ENCODE assay signal across 8 cellular contexts in genomic region chr10:103772096-103772845, GRCh38.
DNase-seq lines count a peak whose midpoint lies in the region; ATAC-seq and TF ChIP-seq lines count a peak whose summit lies in the region.

No MANE protein-coding gene starts in this region.

- H3K36me3 ChIP-seq in HCT116 (ENCODE audit: control insufficient read depth in 1 of 2, insufficient read depth in 2 of 2, low read length in 2 of 2) (no peaks in the 10 kb centered on the region), duodenal mucosa (ENCODE audit: control insufficient read depth in 1 of 2, insufficient read depth in 2 of 2, low read length in 2 of 2) (no peaks in the 10 kb centered on the region)

- CTCF ChIA-PET in HCT116 (lab: Charles Lee) = interaction anchor here (1.5 to 2.3 kb wide), 2 partner anchors 19 to 59 kb away, joined by 5 read pairs; no protein-coding TSS in a partner anchor

- peak overlapping the region; percentile 70 for H2AFZ ChIP-seq in HCT116 (ENCODE audit: low read depth, low read length, poor library complexity, severe bottlenecking)

- no peaks in the 10 kb centered on the region for H4K20me1 ChIP-seq in HCT116 (ENCODE audit: insufficient read depth)

- H3K4me1 ChIP-seq in HCT116 (ENCODE audit: control insufficient read depth in 1 of 2, insufficient read depth in 2 of 2, low read length in 2 of 2) (peaks cover 14 to 21% of the 10 kb centered on the region in 2 experiments), duodenal mucosa (ENCODE audit: control insufficient read depth in 1 of 2, insufficient read depth in 2 of 2, low read length in 2 of 2) (peaks cover 6 to 19% of the 10 kb centered on the region in 2 donors)

- DNase-seq in HCT116 (ENCODE audit: low read depth, low spot score) (peak; percentile 62), NCI-H1105 treated with DMSO at 0.1 percent for 48 hours (lab: John Stamatoyannopoulos, UW) (peak; percentile 62), lung microvascular endothelial cell (ENCODE audit: low read depth in 2 of 2) (peak; percentile 66 to 69), SKM-1 (lab: John Stamatoyannopoulos, UW; ENCODE audit: unreplicated experiment) (no peak)
- peak; percentile 89 for DNase-seq in activated CD4-positive, alpha-beta T cell treated with anti-CD3 and anti-CD28 coated beads, Interleukin-2, amount 10 ng/mL, durations not matched to agents 24 days and 14 days
- peak; percentile 13 to 14 for DNase-seq in stimulated activated CD8-positive, alpha-beta memory T cell treated with anti-CD3 and anti-CD28 coated beads, Interleukin-15, amount 100 ng/mL, for 4 hours (ENCODE audit: low read depth in 2 of 2)

- H3K4me1 Mint-ChIP-seq in activated CD4-positive, alpha-beta T cell treated with anti-CD3 and anti-CD28 coated beads, Interleukin-2, amount 10 ng/mL, durations not matched to agents 24 days and 14 days = peaks cover 21% of the 10 kb centered on the region

- TF ChIP-seq RAD21 in HCT116 (IDR thresholded peaks at IDR 0.05; ENCODE audit: low read depth) = no peak

- H3K9me3 ChIP-seq in HCT116 (ENCODE audit: control insufficient read depth in 1 of 2, insufficient read depth in 1 of 2, low read depth in 1 of 2, low read length in 2 of 2) = no peaks in the 10 kb centered on the region
- H3K9me3 ChIP-seq in duodenal mucosa (ENCODE audit: control insufficient read depth in 1 of 2, low read length in 2 of 2) = no peaks in the 10 kb centered on the region

- H3K36me3 Mint-ChIP-seq in activated CD4-positive, alpha-beta T cell treated with anti-CD3 and anti-CD28 coated beads, Interleukin-2, amount 10 ng/mL, durations not matched to agents 24 days and 14 days (ENCODE audit: low read depth) = no peaks in the 10 kb centered on the region

- H3K9me2 ChIP-seq in HCT116 (ENCODE audit: insufficient read depth) = no peaks in the 10 kb centered on the region

- intact Hi-C loops in HCT116 (cut with micrococcal nuclease) = no loop called here
- intact Hi-C loops in activated CD4-positive, alpha-beta T cell treated with anti-CD3 and anti-CD28 coated beads, Interleukin-2, amount 10 ng/mL, durations not matched to agents 24 days and 14 days (cut with micrococcal nuclease) = loop anchor here (2.0 to 5.0 kb wide), 2 partner anchors 13 to 60 kb away; no protein-coding TSS in a partner anchor

- H3K9ac ChIP-seq in HCT116 (ENCODE audit: low read length) = peak overlapping the region; percentile 60
- peak overlapping the region; percentile 58 to 69 for H3K9ac ChIP-seq in duodenal mucosa (ENCODE audit: low read depth in 1 of 2, low read length in 2 of 2)

- peak; percentile 36 for TF ChIP-seq POLR2A in GM10847 (IDR thresholded peaks at IDR 0.05; ENCODE audit: extremely low read depth, insufficient read length)
- TF ChIP-seq POLR2A in HCT116 (IDR thresholded peaks at IDR 0.05; ENCODE audit: borderline replicate concordance, extremely low read depth, insufficient read depth, insufficient read length) = peak; percentile 50

- no peaks in the 10 kb centered on the region for H3K9me3 Mint-ChIP-seq in activated CD4-positive, alpha-beta T cell treated with anti-CD3 and anti-CD28 coated beads, Interleukin-2, amount 10 ng/mL, durations not matched to agents 24 days and 14 days

- no peaks in the 10 kb centered on the region for H3K79me2 ChIP-seq in HCT116 (ENCODE audit: insufficient read depth, low read length)

- no peak for TF ChIP-seq CTCF in HCT116 (IDR thresholded peaks at IDR 0.05 in 2 of 3, conservative IDR thresholded peaks at IDR 0.05 in 1 of 3; ENCODE audit: borderline replicate concordance in 1 of 3, insufficient read depth in 1 of 3, low read depth in 2 of 3, low read length in 2 of 3)

- H3K27me3 Mint-ChIP-seq in activated CD4-positive, alpha-beta T cell treated with anti-CD3 and anti-CD28 coated beads, Interleukin-2, amount 10 ng/mL, durations not matched to agents 24 days and 14 days = peaks cover 11% of the 10 kb centered on the region

- BruUV-seq in HCT116 (replicated peaks; lab: Mats Ljungman, UMichigan) = TSS peak; percentile 66

- RAD21 ChIA-PET in HCT116 (lab: Charles Lee; ENCODE audit: low non-redundant PET in 1 of 2, low total read pairs in 2 of 2, uncharacterized antibody in 2 of 2, unreplicated experiment in 2 of 2) = no interaction called here

- H3K27ac ChIP-seq in HCT116 (ENCODE audit: low read depth, low read length) (peak overlapping the region; percentile 67), duodenal mucosa (ENCODE audit: low read depth, low read length) (peak overlapping the region; percentile 45)

- peak overlapping the region; percentile 86 for H3K27ac Mint-ChIP-seq in activated CD4-positive, alpha-beta T cell treated with anti-CD3 and anti-CD28 coated beads, Interleukin-2, amount 10 ng/mL, durations not matched to agents 24 days and 14 days

- H3K27me3 ChIP-seq in HCT116 (ENCODE audit: insufficient read depth, low read length) = no peaks in the 10 kb centered on the region
- H3K27me3 ChIP-seq in duodenal mucosa (ENCODE audit: control insufficient read depth in 1 of 2, insufficient read depth in 2 of 2, low read length in 2 of 2) = no peaks in the 10 kb centered on the region

- H3K4me3 ChIP-seq in HCT116 (replicated peaks in 1 of 2; ENCODE audit: low read depth in 1 of 2, low read length in 2 of 2) (peak overlapping the region; percentile 52 to 61), duodenal mucosa (ENCODE audit: low read depth in 1 of 2, low read length in 2 of 2) (peak overlapping the region; percentile 69 to 79)

- ATAC-seq in HCT116 = peak; percentile 93

- peak overlapping the region; percentile 93 for H3K4me3 Mint-ChIP-seq in activated CD4-positive, alpha-beta T cell treated with anti-CD3 and anti-CD28 coated beads, Interleukin-2, amount 10 ng/mL, durations not matched to agents 24 days and 14 days

- H3K4me2 ChIP-seq in HCT116 (ENCODE audit: low read length) = peak overlapping the region; percentile 95

- POLR2A ChIA-PET in HCT116 (lab: Charles Lee) = interaction anchor here (0.7 to 1.4 kb wide), 4 partner anchors 9 to 23 kb away, joined by 3 to 7 read pairs (median 3); no protein-coding TSS in a partner anchor

TF ChIP-seq in HCT116, 20 proteins besides CTCF, POLR2A, EP300 and RAD21:
- peak; percentile 99 for TF ChIP-seq EGR1 (IDR thresholded peaks at IDR 0.05; ENCODE audit: low read depth)
- no peak for TF ChIP-seq SRF (IDR thresholded peaks at IDR 0.05; ENCODE audit: low read depth)
- no peak for TF ChIP-seq JUND (IDR thresholded peaks at IDR 0.05)
- TF ChIP-seq, protein P1, sequence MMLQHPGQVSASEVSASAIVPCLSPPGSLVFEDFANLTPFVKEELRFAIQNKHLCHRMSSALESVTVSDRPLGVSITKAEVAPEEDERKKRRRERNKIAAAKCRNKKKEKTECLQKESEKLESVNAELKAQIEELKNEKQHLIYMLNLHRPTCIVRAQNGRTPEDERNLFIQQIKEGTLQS (IDR thresholded peaks at IDR 0.05) = no peak
- 0 out of 2 replicates have a peak, but pooled peaks have one; percentile 16 for TF ChIP-seq SIN3A (IDR thresholded peaks at IDR 0.05; ENCODE audit: low read depth)
- TF ChIP-seq ZNF274 (IDR thresholded peaks at IDR 0.05; ENCODE audit: low read depth, low read length) = no peak
- TF ChIP-seq FOSL1 (IDR thresholded peaks at IDR 0.05; ENCODE audit: low read depth) = no peak
- TF ChIP-seq MAX (IDR thresholded peaks at IDR 0.05) = peak; percentile 58
- TF ChIP-seq TCF7L2 (IDR thresholded peaks at IDR 0.05; ENCODE audit: borderline replicate concordance, extremely low read depth, insufficient read depth, insufficient read length) = no peak
- TF ChIP-seq EZH2 (IDR thresholded peaks at IDR 0.05) = no peak
- TF ChIP-seq YY1 (IDR thresholded peaks at IDR 0.05; ENCODE audit: extremely low read depth, insufficient replicate concordance, low read depth, low read length) = no peak
- TF ChIP-seq CBX3 (IDR thresholded peaks at IDR 0.05; ENCODE audit: low read depth) = peak; percentile 53; the same call in 1 of the 2 replicates
- TF ChIP-seq SP1 (IDR thresholded peaks at IDR 0.05; ENCODE audit: low read depth) = 0 out of 2 replicates have a peak, but pooled peaks have one; percentile 2
- TF ChIP-seq POLR2AphosphoS5 (IDR thresholded peaks at IDR 0.05; ENCODE audit: low read depth, low read length) = peak; percentile 92
- peak; percentile 53; the same call in 1 of the 2 replicates for TF ChIP-seq ZFX (IDR thresholded peaks at IDR 0.05)
